In the genomic region with DNA sequence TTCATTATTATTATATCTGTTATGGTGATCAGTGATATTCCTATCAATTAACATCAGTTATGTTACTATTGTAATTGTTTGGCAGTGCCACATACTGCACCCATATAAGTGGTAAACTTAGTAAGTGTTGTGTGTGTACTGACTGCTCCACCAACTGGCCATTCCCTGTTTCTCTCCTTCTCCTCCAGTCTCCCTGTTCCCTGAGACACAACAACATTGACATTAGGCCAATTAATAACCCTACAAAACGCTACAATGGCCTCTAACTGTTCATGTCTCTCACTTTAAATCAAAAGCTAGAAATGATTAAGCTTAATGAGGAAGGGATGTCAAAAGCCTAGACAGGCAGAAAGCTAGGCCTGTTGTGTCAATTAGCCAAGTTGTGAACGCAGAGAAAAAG, we compare ENCODE assay signal across 12 cellular contexts. TPM values are rescaled to one million over a fixed set of nuclear protein-coding genes. Genes with fewer than 3 reads are reported as not detected.
DNase-seq lines count a peak whose midpoint lies in the region; ATAC-seq and TF ChIP-seq lines count a peak whose summit lies in the region.
"Had no signal": no experiment of that assay in that cellular context is flagged by ENCODE, and none has a peak within 500 bp of the region (broad histone marks: within the 10 kb centered on the region; RNA-seq: fewer than 3 reads in every experiment).

No MANE protein-coding gene starts in this region.

- no peak for TF ChIP-seq POLR2A in right lobe of liver (IDR thresholded peaks at IDR 0.05)

- H3K36me3 ChIP-seq in right lobe of liver = no peaks in the 10 kb centered on the region

- peak; percentile 56 to 84 (median 60) for ATAC-seq in right lobe of liver

- CTCF ChIA-PET in activated naive CD4-positive, alpha-beta T cell treated with anti-CD3 and anti-CD28 coated beads for 36 hours (lab: Charles Lee) = no interaction called here

- intact Hi-C loops in dendritic cell treated with granulocyte-macrophage colony-stimulating factor and Interleukin-4, amounts not matched to agents 40 ng/mL and 50 ng/mL, for 4 days (cut with micrococcal nuclease) = no loop called here
- intact Hi-C loops in right lobe of liver (cut with DNase I) = no loop called here
- intact Hi-C loops in activated naive CD4-positive, alpha-beta T cell treated with anti-CD3 and anti-CD28 coated beads for 36 hours (cut with micrococcal nuclease) = no loop called here

- 47% methylated on average over 2 of the region's 2 CpGs for WGBS in right lobe of liver (ENCODE audit: insufficient coverage, low coverage, low lambda C conversion rate, missing lambda C conversion rate)

- peak; percentile 44 for TF ChIP-seq CTCF in AG09309 (IDR thresholded peaks at IDR 0.05; ENCODE audit: control insufficient read depth, insufficient read depth, low read depth, low read length, missing control alignments)
- TF ChIP-seq CTCF in LNCAP (IDR thresholded peaks at IDR 0.05) = peak; percentile 49
- peak; percentile 15 to 28 (median 26) for TF ChIP-seq CTCF in right lobe of liver (IDR thresholded peaks at IDR 0.05)
- no peak for TF ChIP-seq CTCF in glutamatergic neuron (IDR thresholded peaks at IDR 0.05; ENCODE audit: partially characterized antibody, unreplicated experiment)
- no peak for TF ChIP-seq CTCF in GM13977 (IDR thresholded peaks at IDR 0.05; ENCODE audit: extremely low read depth, insufficient read depth, missing control alignments)

- H3K4me3 ChIP-seq in AG09309 (ENCODE audit: control insufficient read depth, low read depth, low read length) (no peak overlapping the region), right lobe of liver (no peak overlapping the region)
- H3K4me3 ChIP-seq: coronary artery had no signal

- no peak overlapping the region for H3K27ac ChIP-seq in right lobe of liver
- H3K27ac ChIP-seq: coronary artery had no signal

- H3K4me1 Mint-ChIP-seq in dendritic cell treated with granulocyte-macrophage colony-stimulating factor and Interleukin-4, amounts not matched to agents 40 ng/mL and 50 ng/mL, for 4 days (ENCODE audit: low read depth) = peaks cover 17% of the 10 kb centered on the region
- H3K4me1 Mint-ChIP-seq in glutamatergic neuron (ENCODE audit: low read depth, unreplicated experiment) = no peaks in the 10 kb centered on the region
- H3K4me1 Mint-ChIP-seq in activated naive CD4-positive, alpha-beta T cell treated with anti-CD3 and anti-CD28 coated beads for 36 hours (ENCODE audit: low read depth) = peaks cover 9% of the 10 kb centered on the region

- no peak overlapping the region for H3K4me3 Mint-ChIP-seq in dendritic cell treated with granulocyte-macrophage colony-stimulating factor and Interleukin-4, amounts not matched to agents 40 ng/mL and 50 ng/mL, for 4 days
- no peak overlapping the region for H3K4me3 Mint-ChIP-seq in glutamatergic neuron (ENCODE audit: unreplicated experiment)
- no peak overlapping the region for H3K4me3 Mint-ChIP-seq in activated naive CD4-positive, alpha-beta T cell treated with anti-CD3 and anti-CD28 coated beads for 36 hours

- in situ Hi-C loops in GM13977 (cut with MboI; ENCODE audit: low pct_unique_long_range_greater_than_20kb, low sequenced_read_pairs, unreplicated experiment) = no loop called here

- no peak for DNase-seq in AG09309 (ENCODE audit: low read depth)
- DNase-seq in right lobe of liver = no peak
- DNase-seq in glutamatergic neuron = no peak
- DNase-seq in activated naive CD4-positive, alpha-beta T cell treated with anti-CD3 and anti-CD28 coated beads for 36 hours = no peak
- no peak for DNase-seq in GM13977 (ENCODE audit: low spot score)
- no peak for DNase-seq in iPS-NIHi11 (ENCODE audit: low spot score)
- DNase-seq: activated CD4-positive, CD25-positive, alpha-beta regulatory T cell treated with anti-CD3 and anti-CD28 coated beads, Interleukin-2, amount 50 U/mL, for 72 hours; DMS153; NCI-H2171 had no signal

- H3K27me3 Mint-ChIP-seq in dendritic cell treated with granulocyte-macrophage colony-stimulating factor and Interleukin-4, amounts not matched to agents 40 ng/mL and 50 ng/mL, for 4 days = no peaks in the 10 kb centered on the region
- no peaks in the 10 kb centered on the region for H3K27me3 Mint-ChIP-seq in glutamatergic neuron (ENCODE audit: unreplicated experiment)
- no peaks in the 10 kb centered on the region for H3K27me3 Mint-ChIP-seq in activated naive CD4-positive, alpha-beta T cell treated with anti-CD3 and anti-CD28 coated beads for 36 hours (ENCODE audit: low read depth)

- H3K27me3 ChIP-seq in right lobe of liver = no peaks in the 10 kb centered on the region

- H3K9me3 ChIP-seq in right lobe of liver = no peaks in the 10 kb centered on the region

- H3K9me3 Mint-ChIP-seq in dendritic cell treated with granulocyte-macrophage colony-stimulating factor and Interleukin-4, amounts not matched to agents 40 ng/mL and 50 ng/mL, for 4 days = no peaks in the 10 kb centered on the region
- H3K9me3 Mint-ChIP-seq in glutamatergic neuron (ENCODE audit: unreplicated experiment) = peaks cover 2% of the 10 kb centered on the region
- no peaks in the 10 kb centered on the region for H3K9me3 Mint-ChIP-seq in activated naive CD4-positive, alpha-beta T cell treated with anti-CD3 and anti-CD28 coated beads for 36 hours

- H3K36me3 Mint-ChIP-seq in dendritic cell treated with granulocyte-macrophage colony-stimulating factor and Interleukin-4, amounts not matched to agents 40 ng/mL and 50 ng/mL, for 4 days (ENCODE audit: low read depth) = no peaks in the 10 kb centered on the region
- H3K36me3 Mint-ChIP-seq in glutamatergic neuron (ENCODE audit: unreplicated experiment) = no peaks in the 10 kb centered on the region
- no peaks in the 10 kb centered on the region for H3K36me3 Mint-ChIP-seq in activated naive CD4-positive, alpha-beta T cell treated with anti-CD3 and anti-CD28 coated beads for 36 hours (ENCODE audit: low read depth)

- no peaks in the 10 kb centered on the region for H3K4me1 ChIP-seq in right lobe of liver

- peak overlapping the region; percentile 26 for H3K27ac Mint-ChIP-seq in dendritic cell treated with granulocyte-macrophage colony-stimulating factor and Interleukin-4, amounts not matched to agents 40 ng/mL and 50 ng/mL, for 4 days
- no peak overlapping the region for H3K27ac Mint-ChIP-seq in glutamatergic neuron (ENCODE audit: unreplicated experiment)
- no peak overlapping the region for H3K27ac Mint-ChIP-seq in activated naive CD4-positive, alpha-beta T cell treated with anti-CD3 and anti-CD28 coated beads for 36 hours

RNA-seq across cellular contexts. Expression of gene THRAP3, which starts 6.6 kb away (rescaled TPM):
- total RNA-seq in right lobe of liver (10 to 100 TPM; 33.7 to 53.6 (median 40.7) TPM), glutamatergic neuron (ENCODE audit: unreplicated experiment) (119 TPM)
- 100 to 1,000 TPM; 128 to 133 TPM for total RNA-seq in activated naive CD4-positive, alpha-beta T cell treated with anti-CD3 and anti-CD28 coated beads for 36 hours

Comparison
In these comparisons a context has a peak if more than half of its experiments do, and no peak if none do; other contexts are left out.
1. CTCF ChIP-seq: peak in AG09309 (single experiment), LNCAP (single experiment) and right lobe of liver (4 of 4); none in glutamatergic neuron (single experiment) and GM13977 (single experiment).